In the genomic region with DNA sequence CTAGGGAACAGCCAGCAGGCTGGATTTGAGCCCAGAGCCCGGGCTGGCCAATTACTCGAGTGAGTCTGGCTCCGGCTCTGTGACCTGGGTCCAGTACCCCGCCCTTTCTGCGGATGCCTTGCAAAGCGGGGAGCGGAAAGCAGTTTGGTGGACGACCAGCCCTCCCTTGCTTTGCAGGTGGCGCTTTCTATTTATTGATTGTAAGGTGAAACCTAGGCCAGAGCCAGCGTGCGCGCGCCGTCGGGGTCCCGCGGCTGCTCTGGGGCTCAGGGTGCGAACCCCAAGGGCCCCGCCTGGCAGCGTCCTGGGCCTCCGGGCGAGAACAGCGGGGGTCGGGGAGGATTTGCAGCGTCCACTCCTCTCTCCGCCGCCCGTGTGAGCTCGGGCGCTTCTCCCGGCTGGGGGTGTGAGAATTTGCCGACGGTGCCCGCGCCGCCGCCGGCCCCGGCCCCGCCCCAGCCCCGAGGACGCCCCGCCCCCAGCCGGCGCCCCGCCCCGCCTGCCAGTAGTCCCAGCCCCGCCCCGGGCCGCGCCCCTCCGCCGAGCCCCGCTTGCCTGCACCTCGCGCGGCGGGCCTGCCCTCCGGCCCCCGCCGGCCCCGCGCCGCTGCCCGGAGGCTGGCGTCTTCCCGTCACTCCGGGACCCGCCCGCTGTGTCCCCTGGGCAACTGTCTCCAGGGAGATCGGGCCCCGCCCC, we compare ENCODE assay signal across 8 cellular contexts. TPM values are rescaled to one million over a fixed set of nuclear protein-coding genes. Genes with fewer than 3 reads are reported as not detected.
DNase-seq lines count a peak whose midpoint lies in the region; ATAC-seq and TF ChIP-seq lines count a peak whose summit lies in the region.

No MANE protein-coding gene starts in this region.

- DNase-seq in AG04449 (ENCODE audit: low read depth, low spot score), result no peak
- peak; percentile 63 for DNase-seq in PC-3
- peak; percentile 58 for DNase-seq in fibroblast of the aortic adventitia (ENCODE audit: low read depth)
- peak; percentile 94 for DNase-seq in nephron progenitor cell
- peak; percentile 92 for DNase-seq in stimulated activated naive CD8-positive, alpha-beta T cell treated with anti-CD3 and anti-CD28 coated beads, Interleukin-15, Interleukin-2, amounts not matched to agents 100 U/mL and 50 U/mL, for 24 hours

- H3K27me3 Mint-ChIP-seq in activated T-helper 17 cell treated with anti-CD3 and anti-CD28 coated beads, Interleukin-2, amount 50 U/mL, for 72 hours, result no peaks in the 10 kb centered on the region
- peaks cover 80% of the 10 kb centered on the region for H3K27me3 Mint-ChIP-seq in nephron progenitor cell (ENCODE audit: low read depth, poor library complexity)

- no peak overlapping the region for H3K27ac Mint-ChIP-seq in activated T-helper 17 cell treated with anti-CD3 and anti-CD28 coated beads, Interleukin-2, amount 50 U/mL, for 72 hours
- H3K27ac Mint-ChIP-seq in nephron progenitor cell, result no peak overlapping the region

- H3K4me3 Mint-ChIP-seq in activated T-helper 17 cell treated with anti-CD3 and anti-CD28 coated beads, Interleukin-2, amount 50 U/mL, for 72 hours, result peak overlapping the region; percentile 73
- H3K4me3 Mint-ChIP-seq in nephron progenitor cell, result peak overlapping the region; percentile 84

- no peaks in the 10 kb centered on the region for H3K9me2 ChIP-seq in PC-3 (replicated peaks; ENCODE audit: low read length)

- no peaks in the 10 kb centered on the region for H3K79me2 ChIP-seq in PC-3 (ENCODE audit: low read length)

- H3K9me3 Mint-ChIP-seq in activated T-helper 17 cell treated with anti-CD3 and anti-CD28 coated beads, Interleukin-2, amount 50 U/mL, for 72 hours, result no peaks in the 10 kb centered on the region
- H3K9me3 Mint-ChIP-seq in nephron progenitor cell, result no peaks in the 10 kb centered on the region

- H3K4me3 ChIP-seq in AG04449 (ENCODE audit: low read depth, low read length), result peak overlapping the region; percentile 71
- peak overlapping the region; percentile 95 for H3K4me3 ChIP-seq in PC-3 (ENCODE audit: low read length)
- H3K4me3 ChIP-seq in fibroblast of the aortic adventitia (ENCODE audit: low read depth, low read length), result peak overlapping the region; percentile 69

- peak overlapping the region; percentile 71 for H3K9ac ChIP-seq in PC-3 (ENCODE audit: low read length)

- POLR2A ChIA-PET in AG04449 (lab: Yijun Ruan, JAX), result no interaction called here
- POLR2A ChIA-PET in PC-3 (lab: Charles Lee; ENCODE audit: unreplicated experiment), result no interaction called here

- H2AFZ ChIP-seq in PC-3 (ENCODE audit: low read length), result peak overlapping the region; percentile 98

- H3K36me3 ChIP-seq in PC-3 (ENCODE audit: low read depth, low read length), result no peaks in the 10 kb centered on the region

- peaks cover 26% of the 10 kb centered on the region for H3K4me1 Mint-ChIP-seq in activated T-helper 17 cell treated with anti-CD3 and anti-CD28 coated beads, Interleukin-2, amount 50 U/mL, for 72 hours
- H3K4me1 Mint-ChIP-seq in nephron progenitor cell, result peaks cover 12% of the 10 kb centered on the region

- intact Hi-C loops in PC-3 (cut with micrococcal nuclease), result loop anchor here (5.0 kb wide), 1 partner anchor 62 kb away; no protein-coding TSS in a partner anchor

- H3K9me3 ChIP-seq in PC-3 (ENCODE audit: low read length), result no peaks in the 10 kb centered on the region

- no peak for TF ChIP-seq CTCF in AG04449 (IDR thresholded peaks at IDR 0.05; ENCODE audit: insufficient read depth, low read length, missing control alignments)
- TF ChIP-seq CTCF in PC-3 (conservative IDR thresholded peaks at IDR 0.05; ENCODE audit: low read depth, low read length), result no peak
- TF ChIP-seq CTCF in fibroblast of the aortic adventitia (IDR thresholded peaks at IDR 0.05; ENCODE audit: insufficient read depth, low read length), result no peak
- TF ChIP-seq CTCF in nephron progenitor cell (IDR thresholded peaks at IDR 0.05), result no peak

- peak overlapping the region; percentile 100 for H3K4me2 ChIP-seq in PC-3 (ENCODE audit: low read length)

- peaks cover 7% of the 10 kb centered on the region for H3F3A ChIP-seq in PC-3 (ENCODE audit: low read length, unreplicated experiment)

- no peak overlapping the region for H3K27ac ChIP-seq in PC-3 (ENCODE audit: low read length)

- peaks cover 24% of the 10 kb centered on the region for H3K4me1 ChIP-seq in PC-3 (ENCODE audit: insufficient read depth, low read length)

- peaks cover 53% of the 10 kb centered on the region for H3K36me3 Mint-ChIP-seq in activated T-helper 17 cell treated with anti-CD3 and anti-CD28 coated beads, Interleukin-2, amount 50 U/mL, for 72 hours (ENCODE audit: low read depth)
- H3K36me3 Mint-ChIP-seq in nephron progenitor cell (ENCODE audit: low read depth), result no peaks in the 10 kb centered on the region

- BruUV-seq in PC-3 (replicated peaks; lab: Mats Ljungman, UMichigan), result no TSS peak

- peak; percentile 58 for ATAC-seq in GM19025 (IDR thresholded peaks at IDR 0.05; ENCODE audit: low read depth, unreplicated experiment)
- ATAC-seq in HG03342 (IDR thresholded peaks at IDR 0.05; ENCODE audit: unreplicated experiment), result peak; percentile 57
- ATAC-seq in PC-3, result peak; percentile 72
- peak; percentile 83 for ATAC-seq in activated T-helper 17 cell treated with anti-CD3 and anti-CD28 coated beads, Interleukin-2, amount 50 U/mL, for 72 hours (replicated peaks)
- peak; percentile 73 for ATAC-seq in stimulated activated naive CD8-positive, alpha-beta T cell treated with anti-CD3 and anti-CD28 coated beads, Interleukin-15, Interleukin-2, amounts not matched to agents 100 U/mL and 50 U/mL, for 24 hours

- CTCF ChIA-PET in AG04449 (lab: Yijun Ruan, JAX), result interaction anchor here (0.8 to 5.2 kb wide), 5 partner anchors 11 to 62 kb away, joined by 3 to 29 read pairs (median 7); no protein-coding TSS in a partner anchor
- CTCF ChIA-PET in PC-3 (lab: Charles Lee), result interaction anchor here (0.6 kb wide), 1 partner anchor 126 kb away, joined by 5 read pairs; no protein-coding TSS in a partner anchor

- H3K27me3 ChIP-seq in PC-3 (ENCODE audit: low read length), result no peaks in the 10 kb centered on the region

- no peaks in the 10 kb centered on the region for H4K20me1 ChIP-seq in PC-3 (ENCODE audit: low read length)

RNA-seq across cellular contexts. Expression of gene PIK3CD, which starts 37.6 kb away (rescaled TPM):
- total RNA-seq in PC-3 (2014; rRNA removed) (4.5 and 6.0 TPM in 2 replicates), fibroblast of the aortic adventitia (ENCODE audit: low replicate concordance) (3.0 and 6.5 TPM in 2 replicates)
- 100 to 1,000 TPM; 114 to 120 TPM for total RNA-seq in activated T-helper 17 cell treated with anti-CD3 and anti-CD28 coated beads, Interleukin-2, amount 50 U/mL, for 72 hours

Comparison
In these comparisons a context has a peak if more than half of its experiments do, and no peak if none do; other contexts are left out.
1. RNA of gene PIK3CD, which starts 37.6 kb away (total RNA-seq): 114 to 120 TPM in activated T-helper 17 cell treated with anti-CD3 and anti-CD28 coated beads, Interleukin-2, amount 50 U/mL, for 72 hours; 4.5 to 6.0 TPM in PC-3 and 3.0 to 6.5 TPM in fibroblast of the aortic adventitia; every median in the first group is over 10 times any median in the second.
2. Peak in every context shown above with its lines, with median percentiles within 50 percentile points of each other: H3K4me3 ChIP-seq and ATAC-seq.